In the genomic region with DNA sequence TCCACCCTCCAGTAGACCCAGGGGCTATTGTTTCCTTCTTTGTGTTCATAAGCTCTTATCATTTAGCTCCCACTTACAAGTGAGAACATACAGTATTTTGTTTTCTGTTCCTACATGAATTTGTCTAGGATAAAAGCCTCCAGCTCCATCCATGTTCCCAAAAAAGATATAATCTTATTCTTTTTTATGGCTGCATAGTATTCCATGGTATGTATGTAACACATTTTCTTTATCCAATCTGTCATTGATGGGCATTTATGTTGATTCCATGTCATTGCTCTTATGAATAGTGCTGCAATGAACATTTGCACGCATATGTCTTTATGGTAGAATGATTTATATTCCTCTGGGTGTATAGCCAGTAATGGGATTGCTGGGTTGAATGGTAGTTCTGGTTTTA, we compare ENCODE assay signal across 2 cellular contexts. TPM values are rescaled to one million over a fixed set of nuclear protein-coding genes. Genes with fewer than 3 reads are reported as not detected.
"Had no signal": no experiment of that assay in that cellular context is flagged by ENCODE, and none has a peak within 500 bp of the region (broad histone marks: within the 10 kb centered on the region; RNA-seq: fewer than 3 reads in every experiment).

No MANE protein-coding gene starts in this region.

RNA-seq across cellular contexts. Expression of gene CD53, which starts 11.0 kb away (rescaled TPM):
- total RNA-seq: GM23248, HFFc6 had no signal
- polyA plus RNA-seq: GM23248 had no signal
